Comparison of ENCODE assay signal across 15 cellular contexts in the genomic region with DNA sequence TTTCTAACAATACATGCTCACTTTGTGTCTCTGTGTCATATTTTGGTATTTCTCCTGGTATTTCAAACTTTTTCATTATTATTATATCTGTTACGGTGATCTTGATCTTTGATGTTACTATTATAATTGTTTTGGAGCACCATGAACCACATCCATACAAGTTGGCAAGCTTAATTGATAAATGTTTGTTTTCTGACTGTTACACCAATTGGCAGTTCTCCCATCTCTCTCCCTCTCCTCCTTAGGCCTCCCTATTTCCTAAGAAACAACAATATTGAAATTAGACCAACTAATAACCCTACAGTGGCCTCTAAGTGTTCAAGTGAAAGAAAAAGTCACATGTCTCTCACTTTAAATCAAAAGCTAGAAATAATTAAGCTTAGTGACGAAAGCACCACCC.
"Had no signal": no experiment of that assay in that cellular context is flagged by ENCODE, and none has a peak within 500 bp of the region (broad histone marks: within the 10 kb centered on the region; RNA-seq: fewer than 3 reads in every experiment).

No MANE protein-coding gene starts in this region.

- H3K4me3 ChIP-seq: psoas muscle, skin epidermis, thyroid gland had no signal

- H3K4me1 ChIP-seq: psoas muscle, thyroid gland had no signal

- H3K27ac ChIP-seq: psoas muscle, skin epidermis, thyroid gland had no signal

- H3K27me3 ChIP-seq: thyroid gland had no signal

- ATAC-seq: esophagus mucosa; left cardiac atrium; stimulated activated naive B cell treated with anti-CD40 and anti-IgM and Interleukin-4, amounts not matched to agents 10 μg/mL and 1 μg/mL and 100 μg/mL, for 72 hours had no signal

- FAIRE-seq: astrocyte, TTC549 had no signal

- DNase-seq: activated B cell treated with CpG ODN at 0.5 μM for 24 hours; activated CD4-positive, alpha-beta T cell treated with anti-CD3 and anti-CD28 coated beads, Interleukin-2, amount 10 ng/mL, durations not matched to agents 24 days and 14 days; activated naive CD4-positive, alpha-beta T cell treated with anti-CD3 and anti-CD28 coated beads for 36 hours; head of caudate nucleus; left cardiac atrium; midbrain; psoas muscle; stimulated activated CD4-positive, alpha-beta T cell treated with anti-CD3 and anti-CD28 coated beads, Interleukin-15, amount 100 ng/mL, for 24 hours; stimulated activated CD4-positive, alpha-beta T cell treated with anti-CD3 and anti-CD28 coated beads, Interleukin-4, amount 100 ng/mL, for 1 hour; stimulated activated naive B cell treated with anti-CD40 and anti-IgM and Interleukin-4, amounts not matched to agents 10 μg/mL and 1 μg/mL and 100 μg/mL, for 72 hours; thyroid gland had no signal

- H3K9me3 ChIP-seq: psoas muscle, thyroid gland had no signal
